In genomic region chr5:68932830-68933434, GRCh38 we compare ENCODE assay signal across 16 cellular contexts.
A peak's percentile ranks its signal among the peaks of the same experiment; 100 is the strongest.
DNase-seq lines count a peak whose midpoint lies in the region; ATAC-seq, FAIRE-seq and TF ChIP-seq lines count a peak whose summit lies in the region.
"Had no signal": no experiment of that assay in that cellular context is flagged by ENCODE, and none has a peak within 500 bp of the region (broad histone marks: within the 10 kb centered on the region; RNA-seq: fewer than 3 reads in every experiment).

No MANE protein-coding gene starts in this region.

- no peak overlapping the region for H2BK12ac ChIP-seq in neuronal stem cell (ENCODE audit: low read length)

- H3K4me3 Mint-ChIP-seq in activated T-cell treated with anti-CD3 and anti-CD28 coated beads, Interleukin-2, amount 50 U/mL, for 72 hours: no peak overlapping the region
- no peak overlapping the region for H3K4me3 Mint-ChIP-seq in activated T-cell treated with anti-CD3 and anti-CD28 coated beads, Interleukin-2, amount 50 U/mL, for 4 hours
- H3K4me3 Mint-ChIP-seq in CD14-positive monocyte: no peak overlapping the region
- no peak overlapping the region for H3K4me3 Mint-ChIP-seq in effector memory CD8-positive, alpha-beta T cell

- H2BK5ac ChIP-seq in neuronal stem cell (ENCODE audit: low read length): no peak overlapping the region

- H3K9me3 ChIP-seq in neuronal stem cell (replicated peaks in 1 of 2; ENCODE audit: control insufficient read depth in 2 of 2, insufficient read depth in 1 of 2, low read depth in 1 of 2, low read length in 2 of 2): peaks cover 11 to 19% of the 10 kb centered on the region in 2 donors

- no peaks in the 10 kb centered on the region for H3K36me3 ChIP-seq in bronchial epithelial cell (ENCODE audit: control insufficient read depth, insufficient read depth, low read length)
- H3K36me3 ChIP-seq in neuronal stem cell (replicated peaks in 1 of 2; ENCODE audit: control insufficient read depth in 2 of 2, insufficient read depth in 2 of 2, low read length in 2 of 2): no peaks in the 10 kb centered on the region

- H2BK15ac ChIP-seq in neuronal stem cell (ENCODE audit: low read length): no peak overlapping the region

- H2AFZ ChIP-seq in neuronal stem cell (ENCODE audit: low read length): no peak overlapping the region
- H2AFZ ChIP-seq: GM23248 had no signal

- H3K27me3 ChIP-seq in bronchial epithelial cell (ENCODE audit: control insufficient read depth, insufficient read depth, low read length) (no peaks in the 10 kb centered on the region), neuronal stem cell (ENCODE audit: control insufficient read depth in 3 of 3, insufficient read depth in 3 of 3, low read depth in 1 of 3, low read length in 3 of 3) (no peaks in the 10 kb centered on the region)

- no peak overlapping the region for H3K4me2 ChIP-seq in neuronal stem cell (ENCODE audit: insufficient read depth, low read length, poor library complexity, severe bottlenecking)

- no peaks in the 10 kb centered on the region for H3K4me1 ChIP-seq in neuronal stem cell (ENCODE audit: control insufficient read depth in 2 of 2, insufficient read depth in 1 of 2, low read depth in 1 of 2, low read length in 2 of 2)

- H4K8ac ChIP-seq in neuronal stem cell (ENCODE audit: low read depth, low read length): no peak overlapping the region

- H3K4me1 Mint-ChIP-seq in activated T-cell treated with anti-CD3 and anti-CD28 coated beads, Interleukin-2, amount 50 U/mL, for 72 hours (ENCODE audit: low read depth): no peaks in the 10 kb centered on the region
- no peaks in the 10 kb centered on the region for H3K4me1 Mint-ChIP-seq in activated T-cell treated with anti-CD3 and anti-CD28 coated beads, Interleukin-2, amount 50 U/mL, for 4 hours (ENCODE audit: low read depth)
- no peaks in the 10 kb centered on the region for H3K4me1 Mint-ChIP-seq in CD14-positive monocyte
- H3K4me1 Mint-ChIP-seq in effector memory CD8-positive, alpha-beta T cell (ENCODE audit: low read depth in 2 of 2): no peaks in the 10 kb centered on the region

- whole genome bisulfite sequencing in neuronal stem cell (ENCODE audit: extremely low coverage in 2 of 2, insufficient read length in 2 of 2, insufficient replicate concordance in 1 of 2), 2 donors: no CpG with 5 or more reads among the region's 3 CpGs

- TF ChIP-seq CTCF in bronchial epithelial cell (IDR thresholded peaks at IDR 0.05; ENCODE audit: insufficient read depth, low read length, severe bottlenecking) (no peak), CD14-positive monocyte (IDR thresholded peaks at IDR 0.05) (no peak)

- peaks cover 20% of the 10 kb centered on the region for H3K27me3 Mint-ChIP-seq in activated T-cell treated with anti-CD3 and anti-CD28 coated beads, Interleukin-2, amount 50 U/mL, for 72 hours (ENCODE audit: low read depth)
- H3K27me3 Mint-ChIP-seq in activated T-cell treated with anti-CD3 and anti-CD28 coated beads, Interleukin-2, amount 50 U/mL, for 4 hours (ENCODE audit: low read depth): peaks cover 4% of the 10 kb centered on the region
- no peaks in the 10 kb centered on the region for H3K27me3 Mint-ChIP-seq in CD14-positive monocyte (ENCODE audit: low read depth in 3 of 3)
- peaks cover under 1 to 27% of the 10 kb centered on the region in 2 donors for H3K27me3 Mint-ChIP-seq in effector memory CD8-positive, alpha-beta T cell

- H3K18ac ChIP-seq in neuronal stem cell (ENCODE audit: low read length): no peak overlapping the region

- FAIRE-seq in bronchial epithelial cell (lab: Jason Lieb, UNC): peak; percentile 23

- peaks cover 7 to 21% of the 10 kb centered on the region in 2 donors for H3K9me3 Mint-ChIP-seq in activated T-cell treated with anti-CD3 and anti-CD28 coated beads, Interleukin-2, amount 50 U/mL, for 72 hours
- H3K9me3 Mint-ChIP-seq in activated T-cell treated with anti-CD3 and anti-CD28 coated beads, Interleukin-2, amount 50 U/mL, for 4 hours: peaks cover 21% of the 10 kb centered on the region
- peaks cover 10 to 41% (median 22%) of the 10 kb centered on the region in 7 donors for H3K9me3 Mint-ChIP-seq in CD14-positive monocyte
- H3K9me3 Mint-ChIP-seq in effector memory CD8-positive, alpha-beta T cell: no peaks in the 10 kb centered on the region

- H4K91ac ChIP-seq in neuronal stem cell (ENCODE audit: low read depth, low read length, poor library complexity): no peak overlapping the region

- H3K9ac ChIP-seq in neuronal stem cell (ENCODE audit: low read depth, low read length, poor library complexity): no peak overlapping the region
- H3K9ac ChIP-seq: GM23248 had no signal

- H2AK5ac ChIP-seq in neuronal stem cell (ENCODE audit: low read depth, low read length): no peak overlapping the region

- intact Hi-C loops in CD14-positive monocyte (cut with micrococcal nuclease): no loop called here

- no peak for ATAC-seq in activated T-cell treated with anti-CD3 and anti-CD28 coated beads, Interleukin-2, amount 50 U/mL, for 72 hours (replicated peaks in 1 of 2)
- no peak for ATAC-seq in activated T-cell treated with anti-CD3 and anti-CD28 coated beads, Interleukin-2, amount 50 U/mL, for 4 hours
- no peak for ATAC-seq in effector memory CD8-positive, alpha-beta T cell (replicated peaks)

- H3K36me3 Mint-ChIP-seq in activated T-cell treated with anti-CD3 and anti-CD28 coated beads, Interleukin-2, amount 50 U/mL, for 72 hours (ENCODE audit: insufficient read depth in 2 of 2): peaks cover 0 to 5% of the 10 kb centered on the region in 2 donors
- H3K36me3 Mint-ChIP-seq in activated T-cell treated with anti-CD3 and anti-CD28 coated beads, Interleukin-2, amount 50 U/mL, for 4 hours (ENCODE audit: insufficient read depth): no peaks in the 10 kb centered on the region
- no peaks in the 10 kb centered on the region for H3K36me3 Mint-ChIP-seq in CD14-positive monocyte
- no peaks in the 10 kb centered on the region for H3K36me3 Mint-ChIP-seq in effector memory CD8-positive, alpha-beta T cell (ENCODE audit: insufficient read depth)

- no peak overlapping the region for H3K4me3 ChIP-seq in bronchial epithelial cell (ENCODE audit: low read depth, low read length)
- H3K4me3 ChIP-seq in neuronal stem cell (ENCODE audit: low read length in 2 of 2): no peak overlapping the region
- H3K4me3 ChIP-seq: GM23248 had no signal

- no peak overlapping the region for H2BK120ac ChIP-seq in neuronal stem cell (ENCODE audit: low read depth, low read length)

- no peak overlapping the region for H3K4ac ChIP-seq in neuronal stem cell (ENCODE audit: low read length)

- no peak overlapping the region for H3K27ac Mint-ChIP-seq in activated T-cell treated with anti-CD3 and anti-CD28 coated beads, Interleukin-2, amount 50 U/mL, for 72 hours
- H3K27ac Mint-ChIP-seq in CD14-positive monocyte: no peak overlapping the region
- no peak overlapping the region for H3K27ac Mint-ChIP-seq in effector memory CD8-positive, alpha-beta T cell

- DNase-seq in activated T-cell treated with anti-CD3 and anti-CD28 coated beads, Interleukin-2, amount 50 U/mL, for 72 hours: peak; percentile 2 to 9
- DNase-seq in activated T-cell treated with anti-CD3 and anti-CD28 coated beads, Interleukin-2, amount 50 U/mL, for 4 hours: no peak
- DNase-seq in Kasumi-1 (lab: John Stamatoyannopoulos, UW): peak; percentile 16 to 18
- no peak for DNase-seq in bronchial epithelial cell (ENCODE audit: low read depth)
- DNase-seq in neuronal stem cell (ENCODE audit: low spot score): peak; percentile 38
- DNase-seq in activated gamma-delta T cell treated with Interleukin-2 at 50 U/mL for 16 hours: no peak
- no peak for DNase-seq in CD14-positive monocyte (ENCODE audit: low spot score)
- no peak for DNase-seq in effector memory CD8-positive, alpha-beta T cell
- DNase-seq: cortex of kidney; GM23248; NCI-H1048; NCI-H524 treated with DMSO at 0.1 percent for 48 hours; Right ventricle myocardium superior; stimulated activated CD4-positive, alpha-beta T cell treated with anti-CD3 and anti-CD28 coated beads, Interleukin-4, amount 100 ng/mL, for 1 hour; stimulated activated naive CD4-positive, alpha-beta T cell treated with Interleukin-2 at 50 U/mL for 16 hours; T1000 had no signal

- no peaks in the 10 kb centered on the region for H3K79me1 ChIP-seq in neuronal stem cell (ENCODE audit: low read depth, low read length)

- H3K27ac ChIP-seq in neuronal stem cell (replicated peaks; ENCODE audit: low read length): no peak overlapping the region
- H3K27ac ChIP-seq: GM23248 had no signal

- no peak overlapping the region for H3K14ac ChIP-seq in neuronal stem cell (ENCODE audit: low read length)

- no peak overlapping the region for H3K23ac ChIP-seq in neuronal stem cell (ENCODE audit: low read depth, low read length, poor library complexity)

Comparison
In these comparisons a context has a peak if more than half of its experiments do, and no peak if none do; other contexts are left out.
1. DNase-seq: peak in activated T-cell treated with anti-CD3 and anti-CD28 coated beads, Interleukin-2, amount 50 U/mL, for 72 hours (2 of 2), Kasumi-1 (2 of 2) and neuronal stem cell (single experiment); none in activated T-cell treated with anti-CD3 and anti-CD28 coated beads, Interleukin-2, amount 50 U/mL, for 4 hours (single experiment), bronchial epithelial cell (single experiment), activated gamma-delta T cell treated with Interleukin-2 at 50 U/mL for 16 hours (single experiment), CD14-positive monocyte (single experiment) and effector memory CD8-positive, alpha-beta T cell (0 of 3).